ENCODE assay signal across 25 cellular contexts in genomic region chr1:236670060-236670459, GRCh38. TPM values are rescaled to one million over a fixed set of nuclear protein-coding genes. Genes with fewer than 3 reads are reported as not detected.
"Had no signal": no experiment of that assay in that cellular context is flagged by ENCODE, and none has a peak within 500 bp of the region (broad histone marks: within the 10 kb centered on the region; RNA-seq: fewer than 3 reads in every experiment).

No MANE protein-coding gene starts in this region.

- H3K36me3 ChIP-seq: SJSA1 had no signal

- H3K9me3 ChIP-seq: SJSA1 had no signal

- DNase-seq: Kasumi-1, MV-4-11, NCI-H1048, NCI-H1105, NCI-H1417, NCI-H1436 treated with DMSO at 0.1 percent for 48 hours, NCI-H1694, NCI-H187 treated with DMSO at 0.1 percent for 48 hours, NCI-H2029 treated with DMSO at 0.1 percent for 48 hours, NCI-H2107, NCI-H2227 treated with DMSO at 0.1 percent for 48 hours, NCI-H524 treated with DMSO at 0.1 percent for 48 hours, NCI-H69, NCI-H774, Right ventricle myocardium superior, RPMI8226, SIG-M5, SW 1271, T-cell had no signal

- ATAC-seq: HepG2, K562, T-cell had no signal

- H3K4me3 ChIP-seq: K562, SJSA1, SK-N-MC had no signal

- H3K4me1 ChIP-seq: SJSA1 had no signal

- H3K27ac ChIP-seq: KMS-11, SJSA1, SK-N-MC had no signal

- H3K27me3 ChIP-seq: SJSA1 had no signal

RNA-seq across cellular contexts. Expression of gene ACTN2, which starts 16.2 kb away (rescaled TPM):
- total RNA-seq: MCF 10A, SJSA1 had no signal
